Comparison of ENCODE assay signal across 20 cellular contexts in the genomic region with DNA sequence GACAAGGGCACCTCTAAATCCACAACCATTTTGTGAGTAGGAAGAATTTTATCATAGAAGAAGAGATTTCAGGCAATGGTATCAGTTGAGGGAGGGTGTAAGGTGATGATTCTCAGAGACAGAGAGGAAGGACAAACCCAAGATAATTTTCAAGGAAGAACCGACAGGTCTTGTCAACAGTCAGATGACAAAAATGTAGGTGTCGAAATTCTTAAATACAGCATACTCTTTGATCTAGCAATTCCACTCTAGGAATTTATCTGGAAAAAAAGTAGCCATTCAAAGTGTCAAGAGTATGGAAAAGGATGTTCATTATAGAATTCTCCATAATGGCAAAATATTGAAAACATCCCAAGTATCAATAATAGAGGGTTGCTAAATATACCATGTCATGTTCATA. TPM values are rescaled to one million over a fixed set of nuclear protein-coding genes. Genes with fewer than 3 reads are reported as not detected.
DNase-seq lines count a peak whose midpoint lies in the region; ATAC-seq, FAIRE-seq and TF ChIP-seq lines count a peak whose summit lies in the region.
"Had no signal": no experiment of that assay in that cellular context is flagged by ENCODE, and none has a peak within 500 bp of the region (broad histone marks: within the 10 kb centered on the region; RNA-seq: fewer than 3 reads in every experiment).

No MANE protein-coding gene starts in this region.

- CTCF ChIA-PET in CD8-positive, alpha-beta T cell (lab: Charles Lee), result no interaction called here

- no peaks in the 10 kb centered on the region for H3K4me1 Mint-ChIP-seq in CD8-positive, alpha-beta T cell (ENCODE audit: low read depth)
- no peaks in the 10 kb centered on the region for H3K4me1 Mint-ChIP-seq in activated T-helper 17 cell treated with anti-CD3 and anti-CD28 coated beads, Interleukin-2, amount 50 U/mL, for 72 hours
- H3K4me1 Mint-ChIP-seq: CD4-positive, alpha-beta memory T cell had no signal

- no peak for FAIRE-seq in bronchial epithelial cell (lab: Jason Lieb, UNC)
- FAIRE-seq: G401.6, GM12892, GM19239 had no signal

- no CpG with 5 or more reads among the region's 2 CpGs for WGBS in mesendoderm (ENCODE audit: extremely low coverage, insufficient coverage, low lambda C conversion rate)

- no peak overlapping the region for H3K56ac ChIP-seq in mesendoderm (ENCODE audit: low read length)

- DNase-seq in cardiac muscle cell (ENCODE audit: low read depth in 1 of 2, low spot score in 1 of 2) (no peak), Right ventricle myocardium superior (no peak), bronchial epithelial cell (ENCODE audit: low read depth) (peak; percentile 29), mesendoderm (no peak), Kasumi-1 (lab: John Stamatoyannopoulos, UW) (no peak), 8988T (no peak)
- DNase-seq in CD8-positive, alpha-beta T cell, result no peak
- DNase-seq: C1 segment of cervical spinal cord; CD4-positive, alpha-beta memory T cell; DMS153; DND-41; GM23248; H9 had no signal

- no peak overlapping the region for H4K8ac ChIP-seq in mesendoderm (ENCODE audit: low read depth, low read length)

- H3K36me3 Mint-ChIP-seq in CD8-positive, alpha-beta T cell, result no peaks in the 10 kb centered on the region
- no peaks in the 10 kb centered on the region for H3K36me3 Mint-ChIP-seq in activated T-helper 17 cell treated with anti-CD3 and anti-CD28 coated beads, Interleukin-2, amount 50 U/mL, for 72 hours (ENCODE audit: low read depth)
- H3K36me3 Mint-ChIP-seq: CD4-positive, alpha-beta memory T cell had no signal

- no peak overlapping the region for H2BK5ac ChIP-seq in mesendoderm (ENCODE audit: low read length)

- H2BK15ac ChIP-seq in mesendoderm (replicated peaks; ENCODE audit: low read depth), result no peak overlapping the region

- no peak for ATAC-seq in Right ventricle myocardium superior (ENCODE audit: poor library complexity)
- ATAC-seq in CD8-positive, alpha-beta T cell, result no peak
- no peak for ATAC-seq in activated T-helper 17 cell treated with anti-CD3 and anti-CD28 coated beads, Interleukin-2, amount 50 U/mL, for 72 hours (replicated peaks)
- ATAC-seq: HCT116 had no signal

- peaks cover 5% of the 10 kb centered on the region for H3K27me3 Mint-ChIP-seq in CD8-positive, alpha-beta T cell (ENCODE audit: low read depth)
- H3K27me3 Mint-ChIP-seq in activated T-helper 17 cell treated with anti-CD3 and anti-CD28 coated beads, Interleukin-2, amount 50 U/mL, for 72 hours, result no peaks in the 10 kb centered on the region

- H3K4ac ChIP-seq in mesendoderm (ENCODE audit: low read depth, low read length), result no peak overlapping the region

- no peak overlapping the region for H4K5ac ChIP-seq in mesendoderm (ENCODE audit: low read length)

- no peak overlapping the region for H3K4me3 ChIP-seq in cardiac muscle cell
- no peak overlapping the region for H3K4me3 ChIP-seq in bronchial epithelial cell (ENCODE audit: low read depth, low read length)
- no peak overlapping the region for H3K4me3 ChIP-seq in mesendoderm (ENCODE audit: low read length)
- H3K4me3 ChIP-seq in CD8-positive, alpha-beta T cell (ENCODE audit: low read depth, low read length), result no peak overlapping the region
- H3K4me3 ChIP-seq: GM23248 had no signal

- intact Hi-C loops in Right ventricle myocardium superior (cut with DNase I), result no loop called here
- intact Hi-C loops in CD8-positive, alpha-beta T cell (cut with DNase I, micrococcal nuclease), result no loop called here

- no peaks in the 10 kb centered on the region for H3K9me3 ChIP-seq in cardiac muscle cell (ENCODE audit: low read depth)
- no peaks in the 10 kb centered on the region for H3K9me3 ChIP-seq in CD8-positive, alpha-beta T cell (ENCODE audit: low read length)
- H3K9me3 ChIP-seq: Caco-2 had no signal

- H3K27me3 ChIP-seq in cardiac muscle cell (no peaks in the 10 kb centered on the region), bronchial epithelial cell (ENCODE audit: control insufficient read depth, insufficient read depth, low read length) (no peaks in the 10 kb centered on the region), mesendoderm (ENCODE audit: insufficient read depth, low read length, poor library complexity) (no peaks in the 10 kb centered on the region)
- no peaks in the 10 kb centered on the region for H3K27me3 ChIP-seq in CD8-positive, alpha-beta T cell (ENCODE audit: insufficient read depth, low read length)

- H3K79me1 ChIP-seq in mesendoderm (ENCODE audit: low read length), result no peaks in the 10 kb centered on the region

- no peaks in the 10 kb centered on the region for H3K79me2 ChIP-seq in mesendoderm (ENCODE audit: control insufficient read depth, insufficient read depth, low read length)

- H3K18ac ChIP-seq in mesendoderm (ENCODE audit: low read length), result peak overlapping the region; percentile 63

- H3K9me3 Mint-ChIP-seq in CD8-positive, alpha-beta T cell, result no peaks in the 10 kb centered on the region
- no peaks in the 10 kb centered on the region for H3K9me3 Mint-ChIP-seq in activated T-helper 17 cell treated with anti-CD3 and anti-CD28 coated beads, Interleukin-2, amount 50 U/mL, for 72 hours
- H3K9me3 Mint-ChIP-seq: CD4-positive, alpha-beta memory T cell; H9 had no signal

- H2AK5ac ChIP-seq in mesendoderm (ENCODE audit: low read length), result no peak overlapping the region

- H3K36me3 ChIP-seq in cardiac muscle cell (no peaks in the 10 kb centered on the region), bronchial epithelial cell (ENCODE audit: control insufficient read depth, insufficient read depth, low read length) (no peaks in the 10 kb centered on the region), mesendoderm (ENCODE audit: control insufficient read depth, insufficient read depth, low read length) (no peaks in the 10 kb centered on the region)
- H3K36me3 ChIP-seq in CD8-positive, alpha-beta T cell (ENCODE audit: insufficient read depth, low read length), result no peaks in the 10 kb centered on the region

- peaks cover 44% of the 10 kb centered on the region for H3K4me1 ChIP-seq in cardiac muscle cell (ENCODE audit: low read depth)
- peaks cover 12% of the 10 kb centered on the region for H3K4me1 ChIP-seq in mesendoderm (ENCODE audit: control insufficient read depth, low read depth, low read length)
- no peaks in the 10 kb centered on the region for H3K4me1 ChIP-seq in CD8-positive, alpha-beta T cell (ENCODE audit: insufficient read depth, low read length)

- H3K4me2 ChIP-seq in mesendoderm (ENCODE audit: low read length), result no peak overlapping the region

- H3K9ac ChIP-seq in mesendoderm (ENCODE audit: low read length), result no peak overlapping the region
- H3K9ac ChIP-seq: GM23248 had no signal

- H3K4me3 Mint-ChIP-seq in CD8-positive, alpha-beta T cell, result no peak overlapping the region
- no peak overlapping the region for H3K4me3 Mint-ChIP-seq in activated T-helper 17 cell treated with anti-CD3 and anti-CD28 coated beads, Interleukin-2, amount 50 U/mL, for 72 hours
- H3K4me3 Mint-ChIP-seq: CD4-positive, alpha-beta memory T cell; H9 had no signal

- no peak for TF ChIP-seq CTCF in cardiac muscle cell (IDR thresholded peaks at IDR 0.05; ENCODE audit: low read depth, low read length)
- TF ChIP-seq CTCF in bronchial epithelial cell (IDR thresholded peaks at IDR 0.05; ENCODE audit: insufficient read depth, low read length, severe bottlenecking), result no peak
- TF ChIP-seq CTCF in CD8-positive, alpha-beta T cell (IDR thresholded peaks at IDR 0.05), result no peak

- H2BK120ac ChIP-seq in mesendoderm (ENCODE audit: low read depth, low read length), result peak overlapping the region; percentile 98

- POLR2A ChIA-PET in CD8-positive, alpha-beta T cell (lab: Charles Lee), result no interaction called here

- H3K27ac Mint-ChIP-seq in CD8-positive, alpha-beta T cell, result no peak overlapping the region
- no peak overlapping the region for H3K27ac Mint-ChIP-seq in activated T-helper 17 cell treated with anti-CD3 and anti-CD28 coated beads, Interleukin-2, amount 50 U/mL, for 72 hours
- H3K27ac Mint-ChIP-seq: CD4-positive, alpha-beta memory T cell; H9 had no signal

- H3K23ac ChIP-seq in mesendoderm (ENCODE audit: low read length), result no peak overlapping the region

- peak overlapping the region; percentile 41 for H3K27ac ChIP-seq in cardiac muscle cell
- H3K27ac ChIP-seq in mesendoderm (ENCODE audit: low read depth, low read length), result no peak overlapping the region
- H3K27ac ChIP-seq in CD8-positive, alpha-beta T cell (ENCODE audit: low read depth, low read length), result no peak overlapping the region
- H3K27ac ChIP-seq: 22Rv1, GM23248 had no signal

RNA-seq across cellular contexts. Expression of gene PDLIM1, which starts 14.2 kb away (rescaled TPM):
- total RNA-seq in cardiac muscle cell, result 75.7 and 96.3 TPM in 2 replicates
- polyA plus RNA-seq in cardiac muscle cell, result 286 and 335 TPM in 2 replicates
- total RNA-seq in Right ventricle myocardium superior, result 226 TPM
- total RNA-seq in bronchial epithelial cell, result 19.2 and 20.2 TPM in 2 replicates
- polyA plus RNA-seq in mesendoderm (2013, experiment 1 of 2), result 212 TPM
- 220 TPM for polyA plus RNA-seq in mesendoderm (2013, experiment 2 of 2)
- total RNA-seq in CD8-positive, alpha-beta T cell, result 1 to 10 TPM; 1.4 to 1.6 TPM
- total RNA-seq in activated T-helper 17 cell treated with anti-CD3 and anti-CD28 coated beads, Interleukin-2, amount 50 U/mL, for 72 hours, result 1 to 10 TPM in 1 of 2 donors, under 1 TPM in 1; 0.42 to 3.5 TPM
